In the genomic region with DNA sequence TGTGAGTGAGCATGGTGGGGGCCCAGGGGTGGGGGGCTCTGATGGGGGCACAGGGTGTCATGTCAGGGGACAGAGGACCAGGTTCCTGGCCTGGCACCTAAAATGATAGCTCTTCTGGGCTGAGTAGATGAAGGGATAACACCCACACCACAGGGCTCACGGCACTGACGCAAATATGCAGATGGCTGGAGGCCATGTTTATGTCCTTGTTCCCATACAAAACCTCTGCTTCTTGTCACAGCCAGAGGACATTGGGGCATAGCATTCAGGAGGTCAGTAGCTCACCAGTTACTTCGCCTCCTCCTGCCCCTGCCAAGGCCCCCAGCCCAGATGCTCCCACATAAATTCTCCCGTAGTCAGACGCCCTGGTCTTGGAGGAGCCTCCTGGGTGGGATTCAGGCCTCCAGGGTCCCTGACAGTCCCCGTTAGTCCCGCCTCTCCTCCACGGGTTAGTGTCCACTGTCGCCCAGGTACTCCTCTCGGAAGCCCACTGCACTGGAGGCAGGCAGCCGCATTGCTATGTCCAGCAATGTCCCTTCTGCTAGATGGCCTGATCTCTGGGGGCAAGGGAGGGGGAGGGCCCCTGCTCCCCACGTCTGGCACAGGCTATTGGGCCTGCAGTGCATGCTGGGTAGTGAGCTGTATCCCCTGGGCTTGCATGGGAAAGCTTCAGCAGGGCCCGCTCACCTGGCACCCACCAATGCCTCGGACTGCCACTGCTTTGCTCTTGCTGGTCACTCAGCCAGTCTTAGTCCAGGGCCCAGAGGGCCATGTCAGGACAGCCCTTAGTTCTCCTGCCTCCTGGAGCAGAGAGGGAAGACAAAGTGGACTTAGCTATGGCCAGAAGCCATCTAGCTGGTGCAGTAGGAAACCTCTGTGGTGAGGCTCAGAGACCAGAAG, we compare ENCODE assay signal across 21 cellular contexts.
"Had no signal": no experiment of that assay in that cellular context is flagged by ENCODE, and none has a peak within 500 bp of the region (broad histone marks: within the 10 kb centered on the region; RNA-seq: fewer than 3 reads in every experiment).

No MANE protein-coding gene starts in this region.

- H3K36me3 ChIP-seq: lower lobe of right lung, right atrium auricular region had no signal

- H3K36me3 Mint-ChIP-seq: activated naive CD8-positive, alpha-beta T cell treated with anti-CD3 and anti-CD28 coated beads, Interleukin-2, amount 10 ng/mL, durations not matched to agents 7 days and 5 days; T-cell; type B pancreatic cell had no signal

- H3K27ac ChIP-seq: dorsolateral prefrontal cortex, epithelial cell of prostate, lower lobe of right lung, right atrium auricular region had no signal

- H3K27me3 ChIP-seq: right atrium auricular region had no signal

- H3K4me3 ChIP-seq: dorsolateral prefrontal cortex, lower lobe of right lung, right atrium auricular region had no signal

- DNase-seq: activated B cell treated with CpG ODN at 0.5 μM for 24 hours; activated CD4-positive, alpha-beta T cell treated with anti-CD3 and anti-CD28 coated beads for 4 hours; activated CD8-positive, alpha-beta T cell treated with anti-CD3 and anti-CD28 coated beads for 36 hours; activated naive CD4-positive, alpha-beta T cell treated with Interleukin-2 at 50 U/mL for 16 hours; activated naive CD8-positive, alpha-beta T cell treated with anti-CD3 and anti-CD28 coated beads, Interleukin-2, amount 10 ng/mL, durations not matched to agents 7 days and 5 days; activated T-cell treated with anti-CD3 and anti-CD28 coated beads, Interleukin-2, amount 50 U/mL, for 1 hour; amygdala; dorsolateral prefrontal cortex; foreskin melanocyte; glutamatergic neuron; lower lobe of right lung; occipital lobe; stimulated activated CD4-positive, alpha-beta T cell treated with anti-CD3 and anti-CD28 coated beads, Interleukin-2, amount 100 ng/mL, for 24 hours; stimulated activated naive CD8-positive, alpha-beta T cell treated with anti-CD3 and anti-CD28 coated beads, Interleukin-15, amount 100 ng/mL, for 72 hours; T-cell had no signal

- H3K4me3 Mint-ChIP-seq: activated B cell treated with CpG ODN at 0.5 μM for 24 hours; activated CD8-positive, alpha-beta T cell treated with anti-CD3 and anti-CD28 coated beads for 36 hours; activated naive CD8-positive, alpha-beta T cell treated with anti-CD3 and anti-CD28 coated beads, Interleukin-2, amount 10 ng/mL, durations not matched to agents 7 days and 5 days; nephron; stimulated activated naive CD8-positive, alpha-beta T cell treated with anti-CD3 and anti-CD28 coated beads, Interleukin-15, amount 100 ng/mL, for 72 hours; T-cell; type B pancreatic cell had no signal

- H3K9me3 Mint-ChIP-seq: activated T-helper 2 cell treated with anti-CD3 and anti-CD28 coated beads, Interferon-gamma antibody, Interleukin-2, Interleukin-4, amounts not matched to agents 10 μg/mL and 5 μg/mL and 100 μg/mL, durations not matched to agents 14 hours and 24 hours and 36 hours; type B pancreatic cell had no signal

- H3K9me3 ChIP-seq: lower lobe of right lung, right atrium auricular region had no signal

- H3K4me1 ChIP-seq: lower lobe of right lung, right atrium auricular region had no signal

- H3K4me1 Mint-ChIP-seq: activated B cell treated with CpG ODN at 0.5 μM for 24 hours; activated naive CD8-positive, alpha-beta T cell treated with anti-CD3 and anti-CD28 coated beads, Interleukin-2, amount 10 ng/mL, durations not matched to agents 7 days and 5 days; stimulated activated naive CD8-positive, alpha-beta T cell treated with anti-CD3 and anti-CD28 coated beads, Interleukin-15, amount 100 ng/mL, for 72 hours; T-cell had no signal

- H3K27ac Mint-ChIP-seq: activated B cell treated with CpG ODN at 0.5 μM for 24 hours; activated CD8-positive, alpha-beta T cell treated with anti-CD3 and anti-CD28 coated beads for 36 hours; activated naive CD8-positive, alpha-beta T cell treated with anti-CD3 and anti-CD28 coated beads, Interleukin-2, amount 10 ng/mL, durations not matched to agents 7 days and 5 days; activated T-helper 2 cell treated with anti-CD3 and anti-CD28 coated beads, Interferon-gamma antibody, Interleukin-2, Interleukin-4, amounts not matched to agents 10 μg/mL and 5 μg/mL and 100 μg/mL, durations not matched to agents 14 hours and 24 hours and 36 hours; nephron; progenitor cell of endocrine pancreas; stimulated activated naive CD8-positive, alpha-beta T cell treated with anti-CD3 and anti-CD28 coated beads, Interleukin-15, amount 100 ng/mL, for 72 hours; T-cell; type B pancreatic cell had no signal
